In the genomic region with DNA sequence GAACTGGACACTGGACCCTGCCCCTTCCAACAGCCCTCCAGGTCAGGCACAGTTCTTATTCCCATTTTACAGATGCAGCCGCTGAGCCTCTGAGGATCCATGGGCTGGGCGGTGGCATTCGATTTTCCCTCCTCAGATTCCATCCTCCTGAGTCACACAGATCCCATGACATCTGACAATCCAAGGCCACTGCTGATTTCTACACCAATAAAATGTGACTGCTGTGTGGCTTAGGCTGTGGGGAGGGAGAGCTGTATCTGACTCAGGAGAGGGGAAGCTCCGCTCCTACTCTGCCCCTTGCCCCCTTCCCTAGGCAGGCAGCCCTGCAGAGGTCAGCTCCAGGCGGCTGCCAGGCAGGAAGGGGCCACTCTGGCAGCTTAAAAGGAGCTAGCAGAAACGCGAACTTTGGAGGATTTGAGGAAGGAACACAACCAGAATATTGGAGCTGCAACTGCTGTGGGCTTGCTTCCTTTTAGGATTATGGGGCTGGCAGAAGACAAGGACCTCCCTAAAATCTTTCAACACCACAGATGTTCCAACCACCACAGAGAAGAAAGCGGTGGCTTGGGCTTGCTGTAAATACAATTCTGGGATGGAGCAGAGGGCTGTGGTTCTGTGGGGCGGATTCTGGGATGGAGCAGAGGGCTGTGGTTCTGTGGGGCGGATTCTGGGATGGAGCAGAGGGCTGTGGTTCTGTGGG, we compare ENCODE assay signal across 1 cellular context.
TF ChIP-seq lines count a peak whose summit lies in the region.

No MANE protein-coding gene starts in this region.

TF ChIP-seq in HEK293, 187 proteins besides CTCF, POLR2A, EP300 and RAD21 (continued from another document):
- TF ChIP-seq, protein P1, sequence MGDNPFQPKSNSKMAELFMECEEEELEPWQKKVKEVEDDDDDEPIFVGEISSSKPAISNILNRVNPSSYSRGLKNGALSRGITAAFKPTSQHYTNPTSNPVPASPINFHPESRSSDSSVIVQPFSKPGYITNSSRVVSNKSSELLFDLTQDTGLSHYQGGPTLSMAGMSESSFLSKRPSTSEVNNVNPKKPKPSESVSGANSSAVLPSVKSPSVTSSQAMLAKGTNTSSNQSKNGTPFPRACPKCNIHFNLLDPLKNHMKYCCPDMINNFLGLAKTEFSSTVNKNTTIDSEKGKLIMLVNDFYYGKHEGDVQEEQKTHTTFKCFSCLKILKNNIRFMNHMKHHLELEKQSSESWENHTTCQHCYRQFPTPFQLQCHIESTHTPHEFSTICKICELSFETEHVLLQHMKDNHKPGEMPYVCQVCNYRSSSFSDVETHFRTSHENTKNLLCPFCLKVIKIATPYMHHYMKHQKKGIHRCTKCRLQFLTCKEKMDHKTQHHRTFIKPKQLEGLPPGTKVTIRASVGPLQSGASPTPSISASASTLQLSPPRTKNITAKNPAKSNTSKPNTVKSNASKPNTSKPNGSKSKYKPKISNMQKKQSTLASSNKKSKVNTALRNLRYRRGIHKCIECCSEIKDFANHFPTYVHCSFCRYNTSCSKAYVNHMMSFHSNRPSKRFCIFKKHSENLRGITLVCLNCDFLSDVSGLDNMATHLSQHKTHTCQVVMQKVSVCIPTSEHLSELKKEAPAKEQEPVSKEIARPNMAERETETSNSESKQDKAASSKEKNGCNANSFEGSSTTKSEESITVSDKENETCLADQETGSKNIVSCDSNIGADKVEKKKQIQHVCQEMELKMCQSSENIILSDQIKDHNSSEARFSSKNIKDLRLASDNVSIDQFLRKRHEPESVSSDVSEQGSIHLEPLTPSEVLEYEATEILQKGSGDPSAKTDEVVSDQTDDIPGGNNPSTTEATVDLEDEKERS (tag by site-specific recombination; IDR thresholded peaks at IDR 0.05), result no peak
- TF ChIP-seq, protein P2, sequence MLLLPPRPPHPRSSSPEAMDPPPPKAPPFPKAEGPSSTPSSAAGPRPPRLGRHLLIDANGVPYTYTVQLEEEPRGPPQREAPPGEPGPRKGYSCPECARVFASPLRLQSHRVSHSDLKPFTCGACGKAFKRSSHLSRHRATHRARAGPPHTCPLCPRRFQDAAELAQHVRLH (tag by site-specific recombination; IDR thresholded peaks at IDR 0.05), result no peak
- peak; percentile 23; the same call in 1 of the 2 replicates for TF ChIP-seq ZIC2 (tag by site-specific recombination; IDR thresholded peaks at IDR 0.05)
TF ChIP-seq in HEK293: peak in this region for 4.
